In genomic region chr12:46825526-46826414, GRCh38 we compare ENCODE assay signal across 8 cellular contexts. TPM values are rescaled to one million over a fixed set of nuclear protein-coding genes. Genes with fewer than 3 reads are reported as not detected.
DNase-seq lines count a peak whose midpoint lies in the region; ATAC-seq and TF ChIP-seq lines count a peak whose summit lies in the region.

A gene with protein sequence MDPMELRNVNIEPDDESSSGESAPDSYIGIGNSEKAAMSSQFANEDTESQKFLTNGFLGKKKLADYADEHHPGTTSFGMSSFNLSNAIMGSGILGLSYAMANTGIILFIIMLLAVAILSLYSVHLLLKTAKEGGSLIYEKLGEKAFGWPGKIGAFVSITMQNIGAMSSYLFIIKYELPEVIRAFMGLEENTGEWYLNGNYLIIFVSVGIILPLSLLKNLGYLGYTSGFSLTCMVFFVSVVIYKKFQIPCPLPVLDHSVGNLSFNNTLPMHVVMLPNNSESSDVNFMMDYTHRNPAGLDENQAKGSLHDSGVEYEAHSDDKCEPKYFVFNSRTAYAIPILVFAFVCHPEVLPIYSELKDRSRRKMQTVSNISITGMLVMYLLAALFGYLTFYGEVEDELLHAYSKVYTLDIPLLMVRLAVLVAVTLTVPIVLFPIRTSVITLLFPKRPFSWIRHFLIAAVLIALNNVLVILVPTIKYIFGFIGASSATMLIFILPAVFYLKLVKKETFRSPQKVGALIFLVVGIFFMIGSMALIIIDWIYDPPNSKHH (minus strand): TSS chr12:46825997. CDS start chr12:46793071, 32,926 bp downstream.

- POLR2A ChIA-PET in naive thymus-derived CD4-positive, alpha-beta T cell (lab: Charles Lee): no interaction called here

- TF ChIP-seq CTCF in right atrium auricular region (IDR thresholded peaks at IDR 0.05): peak in 1 of 2 donors; percentile 50

- H3K9ac ChIP-seq in ES-I3 (ENCODE audit: low read depth, low read length) (peak within 1 kb of the TSS; percentile 45; the same call in 1 of the 2 replicates), adipocyte (ENCODE audit: low read length) (peak within 1 kb of the TSS; percentile 56), rectal smooth muscle tissue (ENCODE audit: low read length) (no peak within 1 kb of the TSS)

- H3K36me3 ChIP-seq in ES-I3 (ENCODE audit: insufficient read depth, low read length) (no peaks in the 10 kb centered on the region), adipocyte (ENCODE audit: control insufficient read depth, insufficient read depth, low read length, severe bottlenecking) (no peaks in the 10 kb centered on the region), right atrium auricular region (no peaks in the 10 kb centered on the region), rectal smooth muscle tissue (ENCODE audit: control insufficient read depth, insufficient read depth, low read length) (no peaks in the 10 kb centered on the region)
- H3K36me3 ChIP-seq in naive thymus-derived CD4-positive, alpha-beta T cell (ENCODE audit: control insufficient read depth in 2 of 3, insufficient read depth in 3 of 3, low read length in 3 of 3): no peaks in the 10 kb centered on the region

- intact Hi-C loops in naive thymus-derived CD4-positive, alpha-beta T cell (cut with micrococcal nuclease): no loop called here

- CTCF ChIA-PET in naive thymus-derived CD4-positive, alpha-beta T cell (lab: Charles Lee): no interaction called here

- H3K4me1 Mint-ChIP-seq in naive thymus-derived CD4-positive, alpha-beta T cell: peaks cover under 1 to 4% (median 1%) of the 10 kb centered on the region in 7 donors

- DNase-seq in adipocyte (ENCODE audit: low read depth) (peak; percentile 73), right atrium auricular region (ENCODE audit: low spot score) (no peak), pons (ENCODE audit: low spot score) (no peak), NCI-H345 (lab: John Stamatoyannopoulos, UW) (no peak)
- DNase-seq in naive thymus-derived CD4-positive, alpha-beta T cell: no peak

- peaks cover 20% of the 10 kb centered on the region for H3K27me3 ChIP-seq in adipocyte (replicated peaks; ENCODE audit: control insufficient read depth, insufficient read depth, low read length)
- H3K27me3 ChIP-seq in right atrium auricular region: no peaks in the 10 kb centered on the region
- H3K27me3 ChIP-seq in rectal smooth muscle tissue (ENCODE audit: control insufficient read depth, insufficient read depth, low read length): peaks cover 5% of the 10 kb centered on the region
- H3K27me3 ChIP-seq in naive thymus-derived CD4-positive, alpha-beta T cell (ENCODE audit: control insufficient read depth in 2 of 2, insufficient read depth in 2 of 2, low read length in 2 of 2): no peaks in the 10 kb centered on the region

- H3K4me3 Mint-ChIP-seq in naive thymus-derived CD4-positive, alpha-beta T cell: no peak within 1 kb of the TSS

- H3K27ac Mint-ChIP-seq in naive thymus-derived CD4-positive, alpha-beta T cell: no peak within 1 kb of the TSS

- H3K9me3 ChIP-seq in ES-I3 (ENCODE audit: control insufficient read depth, insufficient read depth, low read length): no peaks in the 10 kb centered on the region
- no peaks in the 10 kb centered on the region for H3K9me3 ChIP-seq in adipocyte (ENCODE audit: control insufficient read depth, low read length)
- no peaks in the 10 kb centered on the region for H3K9me3 ChIP-seq in right atrium auricular region
- H3K9me3 ChIP-seq in naive thymus-derived CD4-positive, alpha-beta T cell (ENCODE audit: control insufficient read depth in 2 of 3, low read length in 3 of 3): no peaks in the 10 kb centered on the region

- H3K27me3 Mint-ChIP-seq in naive thymus-derived CD4-positive, alpha-beta T cell: peaks cover 68 to 82% (median 74%) of the 10 kb centered on the region in 5 donors

- peaks cover 0 to 4% (median 0%) of the 10 kb centered on the region in 11 donors for H3K9me3 Mint-ChIP-seq in naive thymus-derived CD4-positive, alpha-beta T cell

- no peak for ATAC-seq in GM19395 (IDR thresholded peaks at IDR 0.05; ENCODE audit: unreplicated experiment)
- no peak for ATAC-seq in naive thymus-derived CD4-positive, alpha-beta T cell

- H3K4me1 ChIP-seq in ES-I3 (ENCODE audit: insufficient read depth, low read length): no peaks in the 10 kb centered on the region
- H3K4me1 ChIP-seq in adipocyte (ENCODE audit: control insufficient read depth, insufficient read depth, low read length): peaks cover 9% of the 10 kb centered on the region
- H3K4me1 ChIP-seq in right atrium auricular region: peaks cover 0 to 3% of the 10 kb centered on the region in 2 donors
- no peaks in the 10 kb centered on the region for H3K4me1 ChIP-seq in rectal smooth muscle tissue (ENCODE audit: control insufficient read depth, insufficient read depth, low read length)
- H3K4me1 ChIP-seq in naive thymus-derived CD4-positive, alpha-beta T cell (ENCODE audit: control insufficient read depth in 2 of 2, insufficient read depth in 2 of 2, low read length in 2 of 2): peaks cover 0 to 3% of the 10 kb centered on the region in 2 donors

- H3K4me3 ChIP-seq in adipocyte (ENCODE audit: low read length) (peak within 1 kb of the TSS; percentile 77), right atrium auricular region (peak within 1 kb of the TSS; percentile 6 to 25), rectal smooth muscle tissue (ENCODE audit: low read length) (peak within 1 kb of the TSS; percentile 60)
- H3K4me3 ChIP-seq in naive thymus-derived CD4-positive, alpha-beta T cell (ENCODE audit: low read length): no peak within 1 kb of the TSS

- H3K27ac ChIP-seq in right atrium auricular region (no peak within 1 kb of the TSS), rectal smooth muscle tissue (ENCODE audit: low read depth, low read length) (no peak within 1 kb of the TSS)
- H3K27ac ChIP-seq in naive thymus-derived CD4-positive, alpha-beta T cell (ENCODE audit: low read depth, low read length): no peak within 1 kb of the TSS

- H3K36me3 Mint-ChIP-seq in naive thymus-derived CD4-positive, alpha-beta T cell: no peaks in the 10 kb centered on the region

RNA-seq across cellular contexts. Expression of the gene that starts here (rescaled TPM):
- total RNA-seq in right atrium auricular region: 1 to 10 TPM in 1 of 2 donors, under 1 TPM in 1; 0.28 to 2.0 TPM
- not detected for total RNA-seq in naive thymus-derived CD4-positive, alpha-beta T cell
- not detected for polyA plus RNA-seq in naive thymus-derived CD4-positive, alpha-beta T cell
